In the genomic region with DNA sequence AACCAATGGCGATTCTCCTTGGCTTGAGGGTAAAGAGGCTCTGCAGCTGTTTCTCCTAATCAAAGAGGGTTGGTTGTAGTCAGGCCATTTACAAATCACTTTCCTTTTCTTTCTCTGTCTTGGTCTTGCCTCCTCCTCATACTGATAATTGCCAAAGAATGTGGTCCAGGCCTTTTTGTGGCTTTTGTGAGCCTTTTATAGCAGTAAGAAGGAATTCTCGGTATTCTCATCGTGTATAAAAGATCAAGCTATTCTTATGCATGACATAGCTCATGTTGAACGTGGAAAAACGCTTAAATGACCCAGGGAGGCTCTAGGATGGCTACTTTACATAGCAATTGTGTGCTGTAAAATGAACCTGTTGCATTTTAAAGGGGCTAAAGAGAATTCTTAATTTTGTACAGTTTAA, we compare ENCODE assay signal across 13 cellular contexts.
DNase-seq lines count a peak whose midpoint lies in the region; ATAC-seq and TF ChIP-seq lines count a peak whose summit lies in the region.
"Had no signal": no experiment of that assay in that cellular context is flagged by ENCODE, and none has a peak within 500 bp of the region (broad histone marks: within the 10 kb centered on the region; RNA-seq: fewer than 3 reads in every experiment).

No MANE protein-coding gene starts in this region.

- no peaks in the 10 kb centered on the region for H3K9me2 ChIP-seq in SK-N-SH

- ATAC-seq in right cardiac atrium (no peak), left lobe of liver (no peak), GM19324 (IDR thresholded peaks at IDR 0.05; ENCODE audit: low FRiP score, unreplicated experiment) (no peak)
- no peak for ATAC-seq in activated CD8-positive, alpha-beta T cell treated with anti-CD3 and anti-CD28 coated beads for 36 hours
- ATAC-seq: left colon had no signal

- CTCF ChIA-PET in mammary epithelial cell (lab: Charles Lee; ENCODE audit: low non-redundant PET), result interaction anchor here (0.6 kb wide), 2 partner anchors 428 to 1389 kb away, joined by 3 to 4 read pairs; no protein-coding TSS in a partner anchor
- CTCF ChIA-PET in SK-N-SH (lab: Yijun Ruan, JAX), result interaction anchor here (0.8 to 1.0 kb wide), 2 partner anchors 12 to 34 kb away, joined by 3 to 4 read pairs; no protein-coding TSS in a partner anchor
- CTCF ChIA-PET in activated CD8-positive, alpha-beta T cell treated with anti-CD3 and anti-CD28 coated beads for 36 hours (lab: Charles Lee), result interaction anchor here (0.6 to 2.2 kb wide), 9 partner anchors 10 to 96 kb away, joined by 3 to 10 read pairs (median 3); no protein-coding TSS in a partner anchor

- H3K4me1 ChIP-seq in mammary epithelial cell (ENCODE audit: insufficient read depth, low read length), result peaks cover 5% of the 10 kb centered on the region
- no peaks in the 10 kb centered on the region for H3K4me1 ChIP-seq in breast epithelium
- H3K4me1 ChIP-seq in SK-N-SH (ENCODE audit: control insufficient read depth in 1 of 2, insufficient read depth in 2 of 2, low read depth in 1 of 2, low read length in 1 of 2), result peaks cover 7 to 14% of the 10 kb centered on the region in 2 experiments; a peak in 2 of 4 replicates
- H3K4me1 ChIP-seq in right cardiac atrium (ENCODE audit: control insufficient read depth, insufficient read depth, low read length), result peaks cover 7% of the 10 kb centered on the region

- in situ Hi-C loops in mammary epithelial cell (cut with MboI; ENCODE audit: low sequenced_read_pairs in 2 of 2), result no loop called here

- no peak overlapping the region for H3K4me3 ChIP-seq in mammary epithelial cell (replicated peaks in 1 of 3; ENCODE audit: insufficient read depth in 1 of 3, low read depth in 2 of 3, low read length in 3 of 3)
- H3K4me3 ChIP-seq in breast epithelium, result no peak overlapping the region
- no peak overlapping the region for H3K4me3 ChIP-seq in SK-N-SH (ENCODE audit: low read depth in 2 of 2, low read length in 1 of 2)
- H3K4me3 ChIP-seq in right cardiac atrium (ENCODE audit: low read length), result no peak overlapping the region

- TF ChIP-seq CTCF in mammary epithelial cell (conservative IDR thresholded peaks at IDR 0.05 in 1 of 2, IDR thresholded peaks at IDR 0.05 in 1 of 2; ENCODE audit: extremely low read depth in 1 of 2, insufficient read depth in 1 of 2, low read depth in 1 of 2, low read length in 2 of 2), result no peak
- TF ChIP-seq CTCF in breast epithelium (IDR thresholded peaks at IDR 0.05), result no peak
- no peak for TF ChIP-seq CTCF in SK-N-SH (IDR thresholded peaks at IDR 0.05)
- no peak for TF ChIP-seq CTCF in activated CD8-positive, alpha-beta T cell treated with anti-CD3 and anti-CD28 coated beads for 36 hours (IDR thresholded peaks at IDR 0.05)

- dilution Hi-C loops in mammary epithelial cell (cut with HindIII; ENCODE audit: low sequenced_read_pairs), result no loop called here

- POLR2A ChIA-PET in SK-N-SH (lab: Yijun Ruan, JAX), result no interaction called here
- POLR2A ChIA-PET in activated CD8-positive, alpha-beta T cell treated with anti-CD3 and anti-CD28 coated beads for 36 hours (lab: Charles Lee), result interaction anchor here (0.6 to 1.1 kb wide), 3 partner anchors 17 to 90 kb away, joined by 3 read pairs; no protein-coding TSS in a partner anchor

- BruUV-seq in mammary epithelial cell (replicated peaks; lab: Mats Ljungman, UMichigan), result no TSS peak

- H4K20me1 ChIP-seq in mammary epithelial cell (ENCODE audit: insufficient read depth, low read length), result no peaks in the 10 kb centered on the region
- H4K20me1 ChIP-seq in SK-N-SH (ENCODE audit: insufficient read depth), result no peaks in the 10 kb centered on the region

- H3K9me3 ChIP-seq in mammary epithelial cell (replicated peaks; ENCODE audit: insufficient read depth, low read length) (no peaks in the 10 kb centered on the region), breast epithelium (no peaks in the 10 kb centered on the region), SK-N-SH (no peaks in the 10 kb centered on the region), right cardiac atrium (ENCODE audit: control insufficient read depth, low read length) (no peaks in the 10 kb centered on the region)

- H3K36me3 Mint-ChIP-seq in activated CD8-positive, alpha-beta T cell treated with anti-CD3 and anti-CD28 coated beads for 36 hours (ENCODE audit: low read depth), result no peaks in the 10 kb centered on the region

- peak; percentile 68 for DNase-seq in mammary epithelial cell
- no peak for DNase-seq in breast epithelium (ENCODE audit: low spot score in 2 of 2)
- DNase-seq in SK-N-SH, result no peak
- no peak for DNase-seq in right cardiac atrium
- DNase-seq in smooth muscle cell of the brain vasculature (ENCODE audit: low read depth, low spot score), result peak; percentile 36
- no peak for DNase-seq in activated CD8-positive, alpha-beta T cell treated with anti-CD3 and anti-CD28 coated beads for 36 hours
- DNase-seq in left lobe of liver (ENCODE audit: low spot score), result no peak
- DNase-seq: effector CD8-positive, alpha-beta T cell; left colon; NCI-H526; T1000 had no signal

- TF ChIP-seq RAD21 in SK-N-SH (IDR thresholded peaks at IDR 0.05; ENCODE audit: low read length), result no peak

- H3K9ac ChIP-seq in mammary epithelial cell (ENCODE audit: insufficient read depth, low read length) (no peak overlapping the region), SK-N-SH (no peak overlapping the region)

- intact Hi-C loops in mammary epithelial cell (cut with micrococcal nuclease) (no loop called here), breast epithelium (cut with DNase I; ENCODE audit: low total_unique reads) (no loop called here), right cardiac atrium (cut with DNase I) (no loop called here)
- intact Hi-C loops in activated CD8-positive, alpha-beta T cell treated with anti-CD3 and anti-CD28 coated beads for 36 hours (cut with micrococcal nuclease), result no loop called here

- H3K79me2 ChIP-seq in mammary epithelial cell (ENCODE audit: insufficient read depth, low read length), result no peaks in the 10 kb centered on the region
- no peaks in the 10 kb centered on the region for H3K79me2 ChIP-seq in SK-N-SH (ENCODE audit: insufficient read depth)

- no peak overlapping the region for H3K4me3 Mint-ChIP-seq in activated CD8-positive, alpha-beta T cell treated with anti-CD3 and anti-CD28 coated beads for 36 hours

- no peaks in the 10 kb centered on the region for H3K27me3 Mint-ChIP-seq in activated CD8-positive, alpha-beta T cell treated with anti-CD3 and anti-CD28 coated beads for 36 hours

- H3K27me3 ChIP-seq in mammary epithelial cell (ENCODE audit: insufficient read depth, low read length) (no peaks in the 10 kb centered on the region), breast epithelium (no peaks in the 10 kb centered on the region), SK-N-SH (ENCODE audit: insufficient read depth) (no peaks in the 10 kb centered on the region), right cardiac atrium (ENCODE audit: control insufficient read depth, insufficient read depth) (no peaks in the 10 kb centered on the region)

- peaks cover 2% of the 10 kb centered on the region for H3K9me3 Mint-ChIP-seq in activated CD8-positive, alpha-beta T cell treated with anti-CD3 and anti-CD28 coated beads for 36 hours

- no peak overlapping the region for H3K27ac Mint-ChIP-seq in activated CD8-positive, alpha-beta T cell treated with anti-CD3 and anti-CD28 coated beads for 36 hours

- no peak overlapping the region for H3K27ac ChIP-seq in mammary epithelial cell (ENCODE audit: insufficient read depth, low read depth, low read length)
- no peak overlapping the region for H3K27ac ChIP-seq in breast epithelium
- H3K27ac ChIP-seq in SK-N-SH (ENCODE audit: low read depth in 2 of 2, low read length in 1 of 2), result peak overlapping the region; percentile 47 to 68; a peak in 3 of 4 replicates
- H3K27ac ChIP-seq in right cardiac atrium (ENCODE audit: low read length), result peak overlapping the region; percentile 85
- H3K27ac ChIP-seq: 22Rv1 had no signal

- H3K36me3 ChIP-seq in mammary epithelial cell (ENCODE audit: insufficient read depth, low read length), result no peaks in the 10 kb centered on the region
- no peaks in the 10 kb centered on the region for H3K36me3 ChIP-seq in breast epithelium
- no peaks in the 10 kb centered on the region for H3K36me3 ChIP-seq in SK-N-SH (replicated peaks in 1 of 2; ENCODE audit: control insufficient read depth in 1 of 2, insufficient read depth in 2 of 2, low read length in 1 of 2)

- no peaks in the 10 kb centered on the region for H3K4me1 Mint-ChIP-seq in activated CD8-positive, alpha-beta T cell treated with anti-CD3 and anti-CD28 coated beads for 36 hours (ENCODE audit: low read depth)

- H3F3A ChIP-seq in SK-N-SH (replicated peaks; ENCODE audit: insufficient read depth), result peaks cover 4% of the 10 kb centered on the region

- TF ChIP-seq EP300 in SK-N-SH (IDR thresholded peaks at IDR 0.05; ENCODE audit: borderline replicate concordance in 1 of 2, low read depth in 1 of 2, low read length in 1 of 2), result no peak

- H2AFZ ChIP-seq in mammary epithelial cell (ENCODE audit: low read depth, low read length) (peak overlapping the region; percentile 6), SK-N-SH (ENCODE audit: low read depth) (peak overlapping the region; percentile 47)

- TF ChIP-seq POLR2A in breast epithelium (IDR thresholded peaks at IDR 0.05), result no peak

- H3K4me2 ChIP-seq in mammary epithelial cell (ENCODE audit: insufficient read depth, low read depth, low read length) (peak overlapping the region; percentile 4), SK-N-SH (peak overlapping the region; percentile 56)

- 4% methylated on average over 5 of the region's 5 CpGs for WGBS in mammary epithelial cell (ENCODE audit: low coverage, missing lambda C conversion rate)
- 29% methylated on average over 5 of the region's 5 CpGs for WGBS in SK-N-SH (ENCODE audit: low lambda C conversion rate)
- 43% methylated on average over 5 of the region's 5 CpGs for WGBS in right cardiac atrium

TF ChIP-seq in SK-N-SH, 30 proteins besides CTCF, POLR2A, EP300 and RAD21 (continues in another document):
- TF ChIP-seq SMC3 (IDR thresholded peaks at IDR 0.05; ENCODE audit: low read depth, low read length), result no peak
- TF ChIP-seq MEF2A (IDR thresholded peaks at IDR 0.05; ENCODE audit: borderline replicate concordance, low read depth), result peak; percentile 89
- TF ChIP-seq FOSL2 (IDR thresholded peaks at IDR 0.05; ENCODE audit: borderline replicate concordance, low read depth), result 0 out of 2 replicates have a peak, but pooled peaks have one; percentile 1
- TF ChIP-seq, protein P1, sequence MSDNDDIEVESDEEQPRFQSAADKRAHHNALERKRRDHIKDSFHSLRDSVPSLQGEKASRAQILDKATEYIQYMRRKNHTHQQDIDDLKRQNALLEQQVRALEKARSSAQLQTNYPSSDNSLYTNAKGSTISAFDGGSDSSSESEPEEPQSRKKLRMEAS (IDR thresholded peaks at IDR 0.05; ENCODE audit: low read depth), result no peak
- no peak for TF ChIP-seq NRF1 (IDR thresholded peaks at IDR 0.05; ENCODE audit: low read depth, low read length)

Comparison
In these comparisons a context has a peak if more than half of its experiments do, and no peak if none do; other contexts are left out.
1. DNase-seq: peak in mammary epithelial cell (single experiment) and smooth muscle cell of the brain vasculature (single experiment); none in breast epithelium (0 of 2), SK-N-SH (single experiment), right cardiac atrium (0 of 3), activated CD8-positive, alpha-beta T cell treated with anti-CD3 and anti-CD28 coated beads for 36 hours (single experiment) and left lobe of liver (single experiment).
2. H3K27ac ChIP-seq: peak in SK-N-SH (2 of 2) and right cardiac atrium (single experiment); none in mammary epithelial cell (single experiment) and breast epithelium (0 of 2).